Comparison of ENCODE assay signal across 8 cellular contexts in the genomic region with DNA sequence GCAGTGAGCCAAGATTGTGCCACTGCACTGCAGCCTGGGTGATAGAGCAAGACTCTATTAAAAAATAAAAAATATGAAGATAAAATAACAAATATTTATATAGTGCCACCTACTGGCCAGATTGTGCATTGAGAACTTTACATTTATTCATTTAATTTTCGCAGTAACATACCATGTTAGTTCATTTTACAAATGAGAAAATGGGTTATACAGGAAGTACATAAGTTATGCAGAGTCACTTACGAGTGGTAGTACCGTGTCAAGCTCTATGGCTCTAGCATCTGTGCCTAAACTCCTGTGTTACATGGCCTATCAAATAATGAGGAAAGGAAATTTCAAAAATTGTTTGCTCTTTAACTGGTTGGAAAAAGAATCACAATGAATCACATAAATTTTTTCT. TPM values are rescaled to one million over a fixed set of nuclear protein-coding genes. Genes with fewer than 3 reads are reported as not detected.
DNase-seq lines count a peak whose midpoint lies in the region; ATAC-seq and TF ChIP-seq lines count a peak whose summit lies in the region.

No MANE protein-coding gene starts in this region.

- no peak overlapping the region for H2BK15ac ChIP-seq in mesendoderm (replicated peaks; ENCODE audit: low read depth)

- H4K5ac ChIP-seq in mesendoderm (ENCODE audit: low read length), result no peak overlapping the region

- H3K4me1 ChIP-seq in body of pancreas (no peaks in the 10 kb centered on the region), mesendoderm (ENCODE audit: control insufficient read depth, low read depth, low read length) (no peaks in the 10 kb centered on the region)

- H3K4ac ChIP-seq in mesendoderm (ENCODE audit: low read depth, low read length), result no peak overlapping the region

- in situ Hi-C loops in KBM-7 (cut with MboI; ENCODE audit: low pct_unique_long_range_greater_than_20kb, low sequenced_read_pairs), result no loop called here

- no peak overlapping the region for H3K9ac ChIP-seq in mesendoderm (ENCODE audit: low read length)

- intact Hi-C loops in body of pancreas (cut with DNase I), result no loop called here

- DNase-seq in NCI-H1417 (lab: John Stamatoyannopoulos, UW) (peak in 2 of 3 experiments; percentile 0 to 25), NCI-H1417 treated with DMSO at 0.1 percent for 48 hours (lab: John Stamatoyannopoulos, UW) (no peak), KBM-7 (peak; percentile 42), body of pancreas (no peak), mesendoderm (peak; percentile 4), hippocampal formation (lab: John Stamatoyannopoulos, UW) (no peak), GM19238 (ENCODE audit: insufficient read length, low spot score) (no peak)

- no peak overlapping the region for H2BK5ac ChIP-seq in mesendoderm (ENCODE audit: low read length)

- H3K4me2 ChIP-seq in mesendoderm (ENCODE audit: low read length), result no peak overlapping the region

- H2AK5ac ChIP-seq in mesendoderm (ENCODE audit: low read length), result no peak overlapping the region

- no peak overlapping the region for H4K8ac ChIP-seq in mesendoderm (ENCODE audit: low read depth, low read length)

- H3K56ac ChIP-seq in mesendoderm (ENCODE audit: low read length), result no peak overlapping the region

- ATAC-seq in body of pancreas (no peak), HG02884 (IDR thresholded peaks at IDR 0.05; ENCODE audit: unreplicated experiment) (no peak)

- H3K27me3 ChIP-seq in body of pancreas, result no peaks in the 10 kb centered on the region
- no peaks in the 10 kb centered on the region for H3K27me3 ChIP-seq in mesendoderm (ENCODE audit: insufficient read depth, low read length, poor library complexity)

- H3K9me3 ChIP-seq in body of pancreas, result no peaks in the 10 kb centered on the region

- TF ChIP-seq CTCF in body of pancreas (IDR thresholded peaks at IDR 0.05), result peak; percentile 36 to 74 (median 50)

- no peak for TF ChIP-seq POLR2A in body of pancreas (IDR thresholded peaks at IDR 0.05)

- no peak overlapping the region for H3K23ac ChIP-seq in mesendoderm (ENCODE audit: low read length)

- H3K27ac ChIP-seq in body of pancreas (no peak overlapping the region), mesendoderm (ENCODE audit: low read depth, low read length) (no peak overlapping the region)

- H3K79me1 ChIP-seq in mesendoderm (ENCODE audit: low read length), result no peaks in the 10 kb centered on the region

- H2BK120ac ChIP-seq in mesendoderm (ENCODE audit: low read depth, low read length), result no peak overlapping the region

- H3K36me3 ChIP-seq in body of pancreas (replicated peaks in 1 of 2; ENCODE audit: insufficient read depth in 1 of 2, low read depth in 2 of 2) (peaks cover 0 to 44% of the 10 kb centered on the region in 2 donors), mesendoderm (ENCODE audit: control insufficient read depth, insufficient read depth, low read length) (peaks cover 1% of the 10 kb centered on the region)

- WGBS in body of pancreas, 2 donors, result 58 to 82% methylated on average over 3 of the region's 3 CpGs
- WGBS in mesendoderm (ENCODE audit: extremely low coverage, insufficient coverage, low lambda C conversion rate), result no CpG with 5 or more reads among the region's 3 CpGs

- no peaks in the 10 kb centered on the region for H3K79me2 ChIP-seq in mesendoderm (ENCODE audit: control insufficient read depth, insufficient read depth, low read length)

- H3K18ac ChIP-seq in mesendoderm (ENCODE audit: low read length), result no peak overlapping the region

- no peak overlapping the region for H3K4me3 ChIP-seq in body of pancreas
- H3K4me3 ChIP-seq in mesendoderm (ENCODE audit: low read length), result no peak overlapping the region

RNA-seq across cellular contexts. Expression of a gene that starts 27.9 kb away (rescaled TPM):
- 10 to 100 TPM; 22.6 to 38.2 TPM for total RNA-seq in body of pancreas
- polyA plus RNA-seq in mesendoderm (2013, experiment 1 of 2), result 29.8 TPM
- polyA plus RNA-seq in mesendoderm (2013, experiment 2 of 2), result 28.9 TPM

Comparison
In these comparisons a context has a peak if more than half of its experiments do, and no peak if none do; other contexts are left out.
1. DNase-seq: peak in NCI-H1417 (2 of 3), KBM-7 (single experiment) and mesendoderm (single experiment); none in NCI-H1417 treated with DMSO at 0.1 percent for 48 hours (single experiment), body of pancreas (0 of 4), hippocampal formation (0 of 2) and GM19238 (single experiment).